Comparison of ENCODE assay signal across 8 cellular contexts in the genomic region with DNA sequence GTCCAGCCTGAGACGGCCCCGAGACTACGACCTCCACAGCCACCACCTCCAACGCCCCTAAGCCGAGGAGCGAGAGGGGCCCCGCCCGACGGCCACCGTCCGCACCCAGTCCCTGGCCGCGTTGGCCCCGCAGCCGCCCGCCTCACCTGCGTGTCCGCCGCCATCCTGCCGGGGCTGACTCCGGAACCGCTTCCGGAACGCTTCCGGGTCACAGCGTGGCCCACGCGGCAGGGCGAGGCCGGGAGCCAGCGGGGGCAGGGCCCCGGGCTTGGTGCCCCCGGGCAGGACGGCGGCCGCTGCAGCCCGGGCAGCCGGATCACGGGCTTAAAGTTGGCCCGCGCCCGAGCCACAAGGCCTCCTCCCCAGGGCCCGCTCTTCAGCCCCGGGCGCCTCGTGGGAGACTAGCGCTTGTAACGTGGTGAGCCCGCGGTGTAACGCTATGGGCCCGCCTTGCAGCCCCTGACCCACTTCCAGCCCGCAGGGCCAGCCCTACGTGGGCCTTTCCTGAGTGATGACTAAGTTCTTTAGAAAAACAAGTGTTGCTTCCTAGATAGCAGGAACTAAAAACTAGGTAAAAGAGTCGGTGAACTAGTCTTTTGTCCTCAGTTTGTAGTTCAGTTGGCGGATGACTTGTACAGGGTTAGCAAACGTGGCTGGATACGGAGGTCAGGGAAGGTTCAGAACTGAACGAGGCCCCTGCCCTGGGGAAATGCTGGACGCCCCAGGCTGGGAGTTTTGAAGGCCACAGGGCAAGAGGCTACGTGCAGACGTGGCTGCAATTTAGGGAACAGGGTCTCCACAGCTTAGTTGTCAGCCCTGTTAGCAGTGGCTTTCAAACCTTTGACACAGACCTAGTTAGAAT. TPM values are rescaled to one million over a fixed set of nuclear protein-coding genes. Genes with fewer than 3 reads are reported as not detected.
DNase-seq lines count a peak whose midpoint lies in the region; ATAC-seq and TF ChIP-seq lines count a peak whose summit lies in the region.

A gene with protein sequence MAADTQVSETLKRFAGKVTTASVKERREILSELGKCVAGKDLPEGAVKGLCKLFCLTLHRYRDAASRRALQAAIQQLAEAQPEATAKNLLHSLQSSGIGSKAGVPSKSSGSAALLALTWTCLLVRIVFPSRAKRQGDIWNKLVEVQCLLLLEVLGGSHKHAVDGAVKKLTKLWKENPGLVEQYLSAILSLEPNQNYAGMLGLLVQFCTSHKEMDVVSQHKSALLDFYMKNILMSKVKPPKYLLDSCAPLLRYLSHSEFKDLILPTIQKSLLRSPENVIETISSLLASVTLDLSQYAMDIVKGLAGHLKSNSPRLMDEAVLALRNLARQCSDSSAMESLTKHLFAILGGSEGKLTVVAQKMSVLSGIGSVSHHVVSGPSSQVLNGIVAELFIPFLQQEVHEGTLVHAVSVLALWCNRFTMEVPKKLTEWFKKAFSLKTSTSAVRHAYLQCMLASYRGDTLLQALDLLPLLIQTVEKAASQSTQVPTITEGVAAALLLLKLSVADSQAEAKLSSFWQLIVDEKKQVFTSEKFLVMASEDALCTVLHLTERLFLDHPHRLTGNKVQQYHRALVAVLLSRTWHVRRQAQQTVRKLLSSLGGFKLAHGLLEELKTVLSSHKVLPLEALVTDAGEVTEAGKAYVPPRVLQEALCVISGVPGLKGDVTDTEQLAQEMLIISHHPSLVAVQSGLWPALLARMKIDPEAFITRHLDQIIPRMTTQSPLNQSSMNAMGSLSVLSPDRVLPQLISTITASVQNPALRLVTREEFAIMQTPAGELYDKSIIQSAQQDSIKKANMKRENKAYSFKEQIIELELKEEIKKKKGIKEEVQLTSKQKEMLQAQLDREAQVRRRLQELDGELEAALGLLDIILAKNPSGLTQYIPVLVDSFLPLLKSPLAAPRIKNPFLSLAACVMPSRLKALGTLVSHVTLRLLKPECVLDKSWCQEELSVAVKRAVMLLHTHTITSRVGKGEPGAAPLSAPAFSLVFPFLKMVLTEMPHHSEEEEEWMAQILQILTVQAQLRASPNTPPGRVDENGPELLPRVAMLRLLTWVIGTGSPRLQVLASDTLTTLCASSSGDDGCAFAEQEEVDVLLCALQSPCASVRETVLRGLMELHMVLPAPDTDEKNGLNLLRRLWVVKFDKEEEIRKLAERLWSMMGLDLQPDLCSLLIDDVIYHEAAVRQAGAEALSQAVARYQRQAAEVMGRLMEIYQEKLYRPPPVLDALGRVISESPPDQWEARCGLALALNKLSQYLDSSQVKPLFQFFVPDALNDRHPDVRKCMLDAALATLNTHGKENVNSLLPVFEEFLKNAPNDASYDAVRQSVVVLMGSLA (N-terminal part only) (minus strand): TSS at position 182 of the 862 bp plus-strand sequence. CDS start 18 bp downstream, at position 164.

- DNase-seq in AG20443 (ENCODE audit: low spot score) = peak; percentile 96
- peak; percentile 78 for DNase-seq in NCI-H774 (lab: John Stamatoyannopoulos, UW)
- DNase-seq in activated CD4-positive, alpha-beta memory T cell treated with anti-CD3 and anti-CD28 coated beads, Interleukin-2, amount 10 ng/mL, durations not matched to agents 7 days and 5 days = peak; percentile 89
- peak; percentile 93 for DNase-seq in ecto neural progenitor cell (ENCODE audit: low spot score)
- peak; percentile 89 for DNase-seq in lower lobe of right lung
- DNase-seq in stimulated activated CD4-positive, alpha-beta T cell treated with anti-CD3 and anti-CD28 coated beads, TNF-alpha, amount 100 ng/mL, for 1 hour (ENCODE audit: low read depth in 3 of 3, low spot score in 1 of 3) = peak; percentile 64 to 87 (median 76)

- no peaks in the 10 kb centered on the region for H3K9me3 Mint-ChIP-seq in activated CD4-positive, alpha-beta memory T cell treated with anti-CD3 and anti-CD28 coated beads, Interleukin-2, amount 10 ng/mL, durations not matched to agents 7 days and 5 days

- no peaks in the 10 kb centered on the region for H3K9me3 ChIP-seq in lower lobe of right lung

- in situ Hi-C loops in GM18951 (cut with MboI; ENCODE audit: low sequenced_read_pairs, unreplicated experiment) = no loop called here

- TF ChIP-seq POLR2A in GM18951 (IDR thresholded peaks at IDR 0.05; ENCODE audit: extremely low read depth, insufficient read depth, insufficient read length) = peak; percentile 95

- H3K4me3 ChIP-seq in lower lobe of right lung = peak within 1 kb of the TSS; percentile 100

- POLR2A ChIA-PET in activated CD4-positive, alpha-beta memory T cell treated with anti-CD3 and anti-CD28 coated beads, Interleukin-2, amount 10 ng/mL, durations not matched to agents 7 days and 5 days (lab: Charles Lee) = interaction anchor here (0.6 to 14.8 kb wide), 9 partner anchors 7 to 97 kb away, joined by 3 to 349 read pairs (median 13); partner anchors contain the start of genes RAB35, RNU4-1, RNU4-2 and RPLP0

- no peaks in the 10 kb centered on the region for H3K27me3 Mint-ChIP-seq in activated CD4-positive, alpha-beta memory T cell treated with anti-CD3 and anti-CD28 coated beads, Interleukin-2, amount 10 ng/mL, durations not matched to agents 7 days and 5 days

- peak within 1 kb of the TSS; percentile 94 for H3K27ac ChIP-seq in lower lobe of right lung

- H3K36me3 ChIP-seq in lower lobe of right lung = peaks cover 57% of the 10 kb centered on the region

- H3K27ac Mint-ChIP-seq in activated CD4-positive, alpha-beta memory T cell treated with anti-CD3 and anti-CD28 coated beads, Interleukin-2, amount 10 ng/mL, durations not matched to agents 7 days and 5 days = peak within 1 kb of the TSS; percentile 98

- intact Hi-C loops in lower lobe of right lung (cut with DNase I) = no loop called here

- peaks cover 57% of the 10 kb centered on the region for H3K36me3 Mint-ChIP-seq in activated CD4-positive, alpha-beta memory T cell treated with anti-CD3 and anti-CD28 coated beads, Interleukin-2, amount 10 ng/mL, durations not matched to agents 7 days and 5 days (ENCODE audit: low read depth)

- H3K4me1 Mint-ChIP-seq in activated CD4-positive, alpha-beta memory T cell treated with anti-CD3 and anti-CD28 coated beads, Interleukin-2, amount 10 ng/mL, durations not matched to agents 7 days and 5 days = peaks cover 65% of the 10 kb centered on the region

- no peaks in the 10 kb centered on the region for H3K27me3 ChIP-seq in lower lobe of right lung (ENCODE audit: low read depth)

- CTCF ChIA-PET in activated CD4-positive, alpha-beta memory T cell treated with anti-CD3 and anti-CD28 coated beads, Interleukin-2, amount 10 ng/mL, durations not matched to agents 7 days and 5 days (lab: Charles Lee) = interaction anchor here (0.6 kb wide), 1 partner anchor 97 kb away, joined by 5 read pairs; the partner anchor contains the start of gene RNU4-2

- H3K4me1 ChIP-seq in lower lobe of right lung = peaks cover 56% of the 10 kb centered on the region

- H3K4me3 Mint-ChIP-seq in activated CD4-positive, alpha-beta memory T cell treated with anti-CD3 and anti-CD28 coated beads, Interleukin-2, amount 10 ng/mL, durations not matched to agents 7 days and 5 days = peak within 1 kb of the TSS; percentile 87

- TF ChIP-seq CTCF in lower lobe of right lung (IDR thresholded peaks at IDR 0.05) = no peak

- ATAC-seq in HG03196 (IDR thresholded peaks at IDR 0.05; ENCODE audit: unreplicated experiment) = peak; percentile 76
- peak; percentile 96 to 98 for ATAC-seq in lower lobe of right lung

RNA-seq across cellular contexts. Expression of the gene that starts here (rescaled TPM):
- 10 to 100 TPM; 86.0 to 94.3 TPM for total RNA-seq in activated CD4-positive, alpha-beta memory T cell treated with anti-CD3 and anti-CD28 coated beads, Interleukin-2, amount 10 ng/mL, durations not matched to agents 7 days and 5 days
- total RNA-seq in lower lobe of right lung = 73.6 TPM

Comparison
In these comparisons a context has a peak if more than half of its experiments do, and no peak if none do; other contexts are left out.
1. Peak in every context shown above with its lines: DNase-seq, ATAC-seq, H3K4me3 ChIP-seq and H3K27ac ChIP-seq.